9 cellular contexts compared by ENCODE assay signal in genomic region chr1:66980745-66981367, GRCh38. TPM values are rescaled to one million over a fixed set of nuclear protein-coding genes. Genes with fewer than 3 reads are reported as not detected.
DNase-seq lines count a peak whose midpoint lies in the region; ATAC-seq and TF ChIP-seq lines count a peak whose summit lies in the region.
"Had no signal": no experiment of that assay in that cellular context is flagged by ENCODE, and none has a peak within 500 bp of the region (broad histone marks: within the 10 kb centered on the region; RNA-seq: fewer than 3 reads in every experiment).

No MANE protein-coding gene starts in this region.

- ATAC-seq in heart left ventricle, result no peak
- no peak for ATAC-seq in Right ventricle myocardium inferior
- ATAC-seq in activated T-helper 17 cell treated with anti-CD3 and anti-CD28 coated beads, Interleukin-2, amount 50 U/mL, for 72 hours (replicated peaks), result peak; percentile 75
- ATAC-seq in left lobe of liver, result peak; percentile 83
- no peak for ATAC-seq in HG03469 (IDR thresholded peaks at IDR 0.05; ENCODE audit: unreplicated experiment)

- peaks cover 6% of the 10 kb centered on the region for H3K4me1 Mint-ChIP-seq in activated T-helper 17 cell treated with anti-CD3 and anti-CD28 coated beads, Interleukin-2, amount 50 U/mL, for 72 hours

- TF ChIP-seq POLR2A in heart left ventricle (IDR thresholded peaks at IDR 0.05) (no peak), uterus (IDR thresholded peaks at IDR 0.05) (no peak)

- H3K27ac ChIP-seq in heart left ventricle (peak overlapping the region in 5 of 12 donors; percentile 29 to 66 (median 49)), uterus (peak overlapping the region; percentile 46 to 64)

- intact Hi-C loops in heart left ventricle (cut with DNase I) (no loop called here), Right ventricle myocardium inferior (cut with DNase I) (no loop called here), uterus (cut with DNase I; ENCODE audit: low total_unique reads) (no loop called here)

- 64 to 72% (median 69%) methylated on average over 1 of the region's 1 CpG for WGBS in heart left ventricle, 4 donors

- peaks cover 2 to 95% (median 91%) of the 10 kb centered on the region in 9 donors for H3K36me3 ChIP-seq in heart left ventricle
- H3K36me3 ChIP-seq in uterus, result no peaks in the 10 kb centered on the region

- peak overlapping the region; percentile 52 for H3K4me3 Mint-ChIP-seq in activated T-helper 17 cell treated with anti-CD3 and anti-CD28 coated beads, Interleukin-2, amount 50 U/mL, for 72 hours

- peak overlapping the region; percentile 58 for H3K27ac Mint-ChIP-seq in activated T-helper 17 cell treated with anti-CD3 and anti-CD28 coated beads, Interleukin-2, amount 50 U/mL, for 72 hours

- DNase-seq in heart left ventricle, result no peak
- DNase-seq in Right ventricle myocardium inferior (ENCODE audit: missing footprints), result no peak
- DNase-seq in left lobe of liver (ENCODE audit: low spot score), result no peak
- no peak for DNase-seq in uterus
- DNase-seq in stimulated activated CD4-positive, alpha-beta T cell treated with anti-CD3 and anti-CD28 coated beads, Interleukin-4, amount 100 ng/mL, for 24 hours, result no peak
- no peak for DNase-seq in iPS-NIHi7 (ENCODE audit: extremely low spot score)
- DNase-seq: GOT3 had no signal

- peaks cover 99% of the 10 kb centered on the region for H3K36me3 Mint-ChIP-seq in activated T-helper 17 cell treated with anti-CD3 and anti-CD28 coated beads, Interleukin-2, amount 50 U/mL, for 72 hours (ENCODE audit: low read depth)

- no peak for TF ChIP-seq CTCF in heart left ventricle (IDR thresholded peaks at IDR 0.05)
- TF ChIP-seq CTCF in uterus (IDR thresholded peaks at IDR 0.05), result no peak

- H3K4me1 ChIP-seq in heart left ventricle (peaks cover 0 to 28% (median 4%) of the 10 kb centered on the region in 12 donors), uterus (peaks cover 0 to 5% of the 10 kb centered on the region in 2 donors)

- no peaks in the 10 kb centered on the region for H3K27me3 ChIP-seq in heart left ventricle
- H3K27me3 ChIP-seq in uterus, result no peaks in the 10 kb centered on the region

- H3K4me3 ChIP-seq in heart left ventricle (peak overlapping the region in 7 of 12 donors; percentile 19 to 57 (median 46)), uterus (no peak overlapping the region)

- H3K9me3 ChIP-seq in heart left ventricle, result no peaks in the 10 kb centered on the region
- no peaks in the 10 kb centered on the region for H3K9me3 ChIP-seq in uterus

- H3K9me3 Mint-ChIP-seq in activated T-helper 17 cell treated with anti-CD3 and anti-CD28 coated beads, Interleukin-2, amount 50 U/mL, for 72 hours, result no peaks in the 10 kb centered on the region

- H3K27me3 Mint-ChIP-seq in activated T-helper 17 cell treated with anti-CD3 and anti-CD28 coated beads, Interleukin-2, amount 50 U/mL, for 72 hours, result no peaks in the 10 kb centered on the region

RNA-seq across cellular contexts. Expression of gene MIER1, which starts 56.1 kb away (rescaled TPM):
- total RNA-seq in heart left ventricle (10 to 100 TPM; 14.3 to 23.8 (median 19.3) TPM), Right ventricle myocardium inferior (18.4 TPM), left lobe of liver (12.7 TPM), uterus (10 to 100 TPM; 25.1 to 59.9 (median 44.9) TPM)
- 10 to 100 TPM in 1 of 2 donors, 1 to 10 TPM in 1; 7.3 to 10.5 TPM for polyA plus RNA-seq in heart left ventricle
- 10 to 100 TPM; 44.7 to 60.0 TPM for total RNA-seq in activated T-helper 17 cell treated with anti-CD3 and anti-CD28 coated beads, Interleukin-2, amount 50 U/mL, for 72 hours

RNA-seq across cellular contexts. Expression of gene DNAI4, which starts 56.2 kb away (rescaled TPM):
- total RNA-seq in heart left ventricle (10 to 100 TPM in 5 of 9 donors, 1 to 10 TPM in 4; 4.5 to 18.9 (median 10.5) TPM), Right ventricle myocardium inferior (14.3 TPM), left lobe of liver (1.4 TPM), uterus (10 to 100 TPM; 30.6 to 99.5 (median 55.4) TPM)
- 1 to 10 TPM in 1 of 2 donors, under 1 TPM in 1; 0.72 to 1.3 TPM for polyA plus RNA-seq in heart left ventricle
- 1 to 10 TPM in 1 of 2 donors, under 1 TPM in 1; 0.65 to 1.4 TPM for total RNA-seq in activated T-helper 17 cell treated with anti-CD3 and anti-CD28 coated beads, Interleukin-2, amount 50 U/mL, for 72 hours

Comparison
In these comparisons a context has a peak if more than half of its experiments do, and no peak if none do; other contexts are left out.
1. ATAC-seq: peak in activated T-helper 17 cell treated with anti-CD3 and anti-CD28 coated beads, Interleukin-2, amount 50 U/mL, for 72 hours (single experiment) and left lobe of liver (single experiment); none in heart left ventricle (0 of 4), Right ventricle myocardium inferior (single experiment) and HG03469 (single experiment).
2. H3K4me3 ChIP-seq: peak in heart left ventricle (7 of 12); none in uterus (0 of 2).